ENCODE assay signal across 5 cellular contexts in the genomic region with DNA sequence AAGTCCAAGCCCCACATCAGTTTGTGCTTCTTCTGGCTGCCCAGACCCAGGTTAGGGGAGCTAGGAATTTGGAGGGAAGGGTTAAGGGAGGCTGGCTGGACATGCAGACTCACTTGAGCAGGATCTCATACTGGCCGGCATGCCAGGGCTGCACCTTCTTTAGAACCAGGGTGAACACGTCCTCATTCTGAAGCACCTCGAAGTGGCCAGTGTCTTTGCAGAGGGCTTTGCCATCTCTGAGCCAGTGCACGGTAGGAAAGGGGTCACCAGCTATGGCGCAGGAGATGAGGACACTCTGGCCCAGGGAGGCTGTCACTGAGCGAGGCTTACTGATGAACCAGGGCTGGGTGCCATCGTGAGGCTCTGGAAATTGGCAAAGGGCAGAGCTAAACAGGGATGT.
DNase-seq lines count a peak whose midpoint lies in the region; FAIRE-seq and TF ChIP-seq lines count a peak whose summit lies in the region.
"Not testable (repeated sequence)": the region's sequence is repeated elsewhere in the genome, so short reads cannot be mapped to it uniquely, and the experiment has no call there.

No MANE protein-coding gene starts in this region.

- WGBS in spleen, 5 donors: 82 to 97% (median 91%) methylated on average over 7 of the region's 7 CpGs

- H3K27ac ChIP-seq in spleen, tibial artery: not testable (repeated sequence)

- H3K36me3 ChIP-seq in bronchial epithelial cell (ENCODE audit: control insufficient read depth, insufficient read depth, low read length); spleen: not testable (repeated sequence)
- H3K36me3 ChIP-seq in tibial artery: peaks cover 0 to 21% (median 6%) of the 10 kb centered on the region in 3 donors

- FAIRE-seq in bronchial epithelial cell (lab: Jason Lieb, UNC): peak; percentile 70

- not testable (repeated sequence) for TF ChIP-seq CTCF in bronchial epithelial cell (IDR thresholded peaks at IDR 0.05; ENCODE audit: insufficient read depth, low read length, severe bottlenecking); spleen (IDR thresholded peaks at IDR 0.05 in 8 of 11, conservative IDR thresholded peaks at IDR 0.05 in 3 of 11); tibial artery (IDR thresholded peaks at IDR 0.05)

- DNase-seq in activated effector memory CD4-positive, alpha-beta T cell treated with anti-CD3 and anti-CD28 coated beads, Interleukin-2, amount 50 U/mL, for 16 hours: peak; percentile 43
- not testable (repeated sequence) for DNase-seq in bronchial epithelial cell (ENCODE audit: low read depth)
- DNase-seq in mesenteric fat pad (ENCODE audit: low spot score) (peak; percentile 72), spleen (peak; percentile 54), tibial artery (peak; percentile 3 to 44)

- H3K4me1 ChIP-seq in spleen: peaks cover 0 to 18% (median 8%) of the 10 kb centered on the region in 6 donors
- peaks cover 0 to 56% (median 30%) of the 10 kb centered on the region in 4 donors for H3K4me1 ChIP-seq in tibial artery

- not testable (repeated sequence) for TF ChIP-seq POLR2A in spleen (IDR thresholded peaks at IDR 0.05)

- not testable (repeated sequence) for H3K9me3 ChIP-seq in spleen, tibial artery

- intact Hi-C loops in spleen (cut with DNase I; ENCODE audit: low total_unique reads); tibial artery (cut with DNase I; ENCODE audit: low total_unique reads): not testable (repeated sequence)

- not testable (repeated sequence) for H3K4me3 ChIP-seq in bronchial epithelial cell (ENCODE audit: low read depth, low read length); spleen; tibial artery

- H3K27me3 ChIP-seq in bronchial epithelial cell (ENCODE audit: control insufficient read depth, insufficient read depth, low read length); spleen (replicated peaks in 1 of 7); tibial artery: not testable (repeated sequence)
